Comparison of ENCODE assay signal across 14 cellular contexts in the genomic region with DNA sequence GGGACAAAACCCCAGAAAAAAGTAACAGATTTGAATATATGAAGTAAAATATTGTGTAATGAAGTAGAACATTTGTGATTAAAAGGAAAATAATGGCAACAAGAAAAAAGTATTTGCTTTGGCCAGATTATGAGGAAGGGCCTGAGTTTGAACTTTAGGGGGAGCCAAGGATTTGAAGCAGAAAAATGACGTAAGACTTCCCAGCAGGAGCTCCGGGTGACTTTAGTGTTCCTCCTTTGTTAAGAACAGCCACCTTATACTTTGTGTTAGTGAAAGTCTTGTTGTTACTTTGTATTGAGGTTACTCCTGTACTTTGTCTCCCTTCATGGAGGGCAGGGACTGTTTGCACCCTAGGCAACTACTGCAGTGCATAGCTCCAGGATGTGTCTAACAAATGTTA. TPM values are rescaled to one million over a fixed set of nuclear protein-coding genes. Genes with fewer than 3 reads are reported as not detected.
DNase-seq lines count a peak whose midpoint lies in the region; ATAC-seq and TF ChIP-seq lines count a peak whose summit lies in the region.
"Had no signal": no experiment of that assay in that cellular context is flagged by ENCODE, and none has a peak within 500 bp of the region (broad histone marks: within the 10 kb centered on the region; RNA-seq: fewer than 3 reads in every experiment).

No MANE protein-coding gene starts in this region.

- no peaks in the 10 kb centered on the region for H3K9me3 Mint-ChIP-seq in T-helper 1 cell treated with Interleukin-12 subunit alpha and Interleukin-12 subunit beta and Interleukin-4 antibody, amounts not matched to agents 30 μg/mL and 1 μg/mL, for 36 hours
- H3K9me3 Mint-ChIP-seq in stimulated activated memory B cell treated with anti-CD40 and anti-IgM and Interleukin-4, amounts not matched to agents 10 μg/mL and 1 μg/mL and 100 μg/mL, for 72 hours, result no peaks in the 10 kb centered on the region

- intact Hi-C loops in aorta (cut with DNase I), result loop anchor here in 1 of 2 donors (5.0 kb wide), 1 partner anchor 42 kb away; a partner anchor contains a TSS

- H3K4me1 ChIP-seq in iPS-20b (ENCODE audit: insufficient read depth, low read length) (peaks cover 12% of the 10 kb centered on the region; the same call in 1 of the 2 replicates), aorta (ENCODE audit: control insufficient read depth in 1 of 2, insufficient read depth in 2 of 2, low read length in 2 of 2) (peaks cover 0 to 2% of the 10 kb centered on the region in 2 donors)

- peaks cover 4% of the 10 kb centered on the region for H3K4me1 Mint-ChIP-seq in T-helper 1 cell treated with Interleukin-12 subunit alpha and Interleukin-12 subunit beta and Interleukin-4 antibody, amounts not matched to agents 30 μg/mL and 1 μg/mL, for 36 hours (ENCODE audit: low read depth)
- H3K4me1 Mint-ChIP-seq in stimulated activated memory B cell treated with anti-CD40 and anti-IgM and Interleukin-4, amounts not matched to agents 10 μg/mL and 1 μg/mL and 100 μg/mL, for 72 hours, result no peaks in the 10 kb centered on the region

- H3K4me3 Mint-ChIP-seq in T-helper 1 cell treated with Interleukin-12 subunit alpha and Interleukin-12 subunit beta and Interleukin-4 antibody, amounts not matched to agents 30 μg/mL and 1 μg/mL, for 36 hours, result no peak overlapping the region
- H3K4me3 Mint-ChIP-seq in stimulated activated memory B cell treated with anti-CD40 and anti-IgM and Interleukin-4, amounts not matched to agents 10 μg/mL and 1 μg/mL and 100 μg/mL, for 72 hours, result no peak overlapping the region

- TF ChIP-seq CTCF in astrocyte of the cerebellum (IDR thresholded peaks at IDR 0.05; ENCODE audit: low read depth, low read length, missing control alignments), result no peak

- in situ Hi-C loops in astrocyte of the cerebellum (cut with HindIII; ENCODE audit: low sequenced_read_pairs), result no loop called here

- ATAC-seq in aorta (ENCODE audit: low FRiP score), result peak; percentile 72
- no peak for ATAC-seq in stimulated activated memory B cell treated with anti-CD40 and anti-IgM and Interleukin-4, amounts not matched to agents 10 μg/mL and 1 μg/mL and 100 μg/mL, for 72 hours

- peak overlapping the region; percentile 22 for H3K27ac Mint-ChIP-seq in T-helper 1 cell treated with Interleukin-12 subunit alpha and Interleukin-12 subunit beta and Interleukin-4 antibody, amounts not matched to agents 30 μg/mL and 1 μg/mL, for 36 hours
- H3K27ac Mint-ChIP-seq in stimulated activated memory B cell treated with anti-CD40 and anti-IgM and Interleukin-4, amounts not matched to agents 10 μg/mL and 1 μg/mL and 100 μg/mL, for 72 hours, result no peak overlapping the region

- H3K27me3 Mint-ChIP-seq in T-helper 1 cell treated with Interleukin-12 subunit alpha and Interleukin-12 subunit beta and Interleukin-4 antibody, amounts not matched to agents 30 μg/mL and 1 μg/mL, for 36 hours (ENCODE audit: low read depth), result no peaks in the 10 kb centered on the region
- H3K27me3 Mint-ChIP-seq in stimulated activated memory B cell treated with anti-CD40 and anti-IgM and Interleukin-4, amounts not matched to agents 10 μg/mL and 1 μg/mL and 100 μg/mL, for 72 hours, result no peaks in the 10 kb centered on the region

- H3K36me3 ChIP-seq in iPS-20b (ENCODE audit: insufficient read depth, low read depth, low read length), result peaks cover 58% of the 10 kb centered on the region
- H3K36me3 ChIP-seq in aorta (ENCODE audit: control insufficient read depth in 1 of 2, insufficient read depth in 2 of 2, low read length in 1 of 2), result peaks cover 0 to 4% of the 10 kb centered on the region in 2 donors

- H3K27me3 ChIP-seq in iPS-20b (ENCODE audit: insufficient read depth, low read length), result no peaks in the 10 kb centered on the region
- H3K27me3 ChIP-seq in aorta (ENCODE audit: control insufficient read depth in 1 of 2, insufficient read depth in 2 of 2, low read length in 1 of 2), result no peaks in the 10 kb centered on the region

- H3K27ac ChIP-seq in iPS-20b (ENCODE audit: low read length) (peak overlapping the region; percentile 22), aorta (ENCODE audit: low read depth in 1 of 2, low read length in 2 of 2) (no peak overlapping the region)

- no peak overlapping the region for H3K4me3 ChIP-seq in astrocyte of the cerebellum (ENCODE audit: low read depth, low read length)
- 0 out of 2 replicates have a peak overlapping the region, but pooled peaks have one; percentile 6 for H3K4me3 ChIP-seq in iPS-20b (ENCODE audit: low read length)
- H3K4me3 ChIP-seq in aorta (ENCODE audit: low read length in 2 of 2), result no peak overlapping the region

- no peak for DNase-seq in T-helper 1 cell
- DNase-seq in astrocyte of the cerebellum (ENCODE audit: low read depth), result peak; percentile 16
- DNase-seq in aorta, result no peak
- DNase-seq in iPS-NIHi7 (ENCODE audit: extremely low spot score), result no peak
- DNase-seq in retina, result no peak
- DNase-seq: 8988T, DMS153, NCI-H1048, NCI-H1694 treated with DMSO at 0.1 percent for 48 hours, NCI-H345, NCI-H526 treated with DMSO at 0.1 percent for 48 hours had no signal

- H3K36me3 Mint-ChIP-seq in T-helper 1 cell treated with Interleukin-12 subunit alpha and Interleukin-12 subunit beta and Interleukin-4 antibody, amounts not matched to agents 30 μg/mL and 1 μg/mL, for 36 hours (ENCODE audit: low read depth), result peaks cover 13% of the 10 kb centered on the region
- H3K36me3 Mint-ChIP-seq in stimulated activated memory B cell treated with anti-CD40 and anti-IgM and Interleukin-4, amounts not matched to agents 10 μg/mL and 1 μg/mL and 100 μg/mL, for 72 hours, result peaks cover 60% of the 10 kb centered on the region

- H3K9ac ChIP-seq in iPS-20b (ENCODE audit: low read depth, low read length), result peak overlapping the region; percentile 10; the same call in 1 of the 2 replicates

- H3K9me3 ChIP-seq in iPS-20b (ENCODE audit: insufficient read depth, low read depth, low read length), result no peaks in the 10 kb centered on the region
- H3K9me3 ChIP-seq in aorta (ENCODE audit: control insufficient read depth, low read length), result no peaks in the 10 kb centered on the region

- WGBS in aorta, 2 donors, result 2 to 4% methylated on average over 2 of the region's 2 CpGs

RNA-seq across cellular contexts. Expression of a gene that starts 41.1 kb away (rescaled TPM):
- 10 to 100 TPM; 69.6 to 87.8 TPM for total RNA-seq in aorta
- polyA plus RNA-seq in aorta, result 10 to 100 TPM; 19.7 to 25.1 TPM
